ENCODE assay signal across 8 cellular contexts in the genomic region with DNA sequence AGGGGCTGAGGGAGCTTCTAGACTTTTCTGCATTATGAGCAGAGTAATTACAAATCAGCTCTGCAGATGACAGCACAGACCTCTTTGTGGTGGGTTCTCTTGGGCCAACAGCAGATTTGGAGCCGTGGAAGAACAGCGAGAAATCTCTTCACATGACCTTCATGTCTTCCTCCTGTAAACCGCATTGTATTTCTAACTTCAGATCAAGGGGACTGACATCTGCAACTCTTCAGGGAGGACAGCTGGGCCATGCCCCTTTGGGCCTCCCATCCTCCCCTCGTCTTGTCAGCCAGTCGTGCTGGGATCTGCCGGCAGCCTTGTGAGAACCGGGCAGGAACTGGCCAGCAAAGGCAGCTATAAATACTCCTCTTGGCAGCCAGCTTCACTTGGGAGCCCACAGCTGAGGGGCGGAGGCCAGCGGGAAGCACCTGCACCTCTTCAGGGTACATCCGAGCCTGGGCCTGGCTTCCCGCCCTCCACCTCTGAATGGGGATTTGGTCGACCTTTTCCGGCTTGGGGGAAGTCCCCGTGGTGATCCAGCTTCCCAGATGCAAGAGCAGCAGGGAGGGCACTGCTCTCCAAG. TPM values are rescaled to one million over a fixed set of nuclear protein-coding genes. Genes with fewer than 3 reads are reported as not detected.
DNase-seq lines count a peak whose midpoint lies in the region; ATAC-seq and TF ChIP-seq lines count a peak whose summit lies in the region.

No MANE protein-coding gene starts in this region.

- H3K27ac ChIP-seq in left lung = peak overlapping the region; percentile 47 to 73
- peak overlapping the region in 1 of 4 donors; percentile 39 for H3K27ac ChIP-seq in tibial nerve
- no peak overlapping the region for H3K27ac ChIP-seq in naive thymus-derived CD4-positive, alpha-beta T cell (ENCODE audit: low read depth, low read length)
- H3K27ac ChIP-seq in PC-9 = no peak overlapping the region

- H3K4me3 ChIP-seq in left lung (no peak overlapping the region), tibial nerve (no peak overlapping the region), PC-9 (no peak overlapping the region)
- no peak overlapping the region for H3K4me3 ChIP-seq in naive thymus-derived CD4-positive, alpha-beta T cell (ENCODE audit: low read length)

- peaks cover 8 to 15% (median 13%) of the 10 kb centered on the region in 5 donors for H3K27me3 Mint-ChIP-seq in naive thymus-derived CD4-positive, alpha-beta T cell

- no peaks in the 10 kb centered on the region for H3K27me3 ChIP-seq in left lung
- no peaks in the 10 kb centered on the region for H3K27me3 ChIP-seq in tibial nerve
- H3K27me3 ChIP-seq in naive thymus-derived CD4-positive, alpha-beta T cell (ENCODE audit: control insufficient read depth in 2 of 2, insufficient read depth in 2 of 2, low read length in 2 of 2) = no peaks in the 10 kb centered on the region
- no peaks in the 10 kb centered on the region for H3K27me3 ChIP-seq in PC-9 (ENCODE audit: insufficient read depth, low read depth)

- no peaks in the 10 kb centered on the region for H3K79me2 ChIP-seq in PC-9 (ENCODE audit: low read depth)

- TF ChIP-seq POLR2A in tibial nerve (IDR thresholded peaks at IDR 0.05) = no peak

- DNase-seq in amniotic epithelial cell (ENCODE audit: low read depth) = peak; percentile 2
- peak; percentile 74 to 83 for DNase-seq in left lung
- peak; percentile 12 to 20 for DNase-seq in tibial nerve (ENCODE audit: low spot score in 2 of 2)
- no peak for DNase-seq in naive thymus-derived CD4-positive, alpha-beta T cell
- no peak for DNase-seq in H4 (ENCODE audit: low spot score)
- no peak for DNase-seq in PC-9

- no peaks in the 10 kb centered on the region for H3K36me3 Mint-ChIP-seq in naive thymus-derived CD4-positive, alpha-beta T cell

- BruUV-seq in PC-9 (replicated peaks; lab: Mats Ljungman, UMichigan) = no TSS peak

- peak in 1 of 2 donors; percentile 59 for TF ChIP-seq EP300 in tibial nerve (IDR thresholded peaks at IDR 0.05)

- POLR2A ChIA-PET in naive thymus-derived CD4-positive, alpha-beta T cell (lab: Charles Lee) = no interaction called here
- POLR2A ChIA-PET in PC-9 (lab: Charles Lee; ENCODE audit: unreplicated experiment) = no interaction called here

- H3K9me3 Mint-ChIP-seq in naive thymus-derived CD4-positive, alpha-beta T cell = no peaks in the 10 kb centered on the region

- H3K36me3 ChIP-seq in left lung (no peaks in the 10 kb centered on the region), tibial nerve (no peaks in the 10 kb centered on the region), PC-9 (ENCODE audit: low read depth) (no peaks in the 10 kb centered on the region)
- H3K36me3 ChIP-seq in naive thymus-derived CD4-positive, alpha-beta T cell (ENCODE audit: control insufficient read depth in 2 of 3, insufficient read depth in 3 of 3, low read length in 3 of 3) = no peaks in the 10 kb centered on the region

- WGBS in tibial nerve, 2 donors = 40 to 46% methylated on average over 14 of the region's 14 CpGs

- H3K27ac Mint-ChIP-seq in naive thymus-derived CD4-positive, alpha-beta T cell = no peak overlapping the region

- intact Hi-C loops in left lung (cut with DNase I) = no loop called here
- intact Hi-C loops in naive thymus-derived CD4-positive, alpha-beta T cell (cut with micrococcal nuclease) = no loop called here
- intact Hi-C loops in PC-9 (cut with micrococcal nuclease; ENCODE audit: unreplicated experiment) = no loop called here

- CTCF ChIA-PET in naive thymus-derived CD4-positive, alpha-beta T cell (lab: Charles Lee) = interaction anchor here (1.2 kb wide), 1 partner anchor 335 kb away, joined by 4 read pairs; no protein-coding TSS in a partner anchor
- CTCF ChIA-PET in PC-9 (lab: Charles Lee) = interaction anchor here (0.6 kb wide), 1 partner anchor 77 kb away, joined by 5 read pairs; no protein-coding TSS in a partner anchor

- ATAC-seq in GM19452 (IDR thresholded peaks at IDR 0.05; ENCODE audit: unreplicated experiment) (peak; percentile 33), HG03457 (IDR thresholded peaks at IDR 0.05; ENCODE audit: unreplicated experiment) (peak; percentile 27), left lung (peak; percentile 73)
- no peak for ATAC-seq in naive thymus-derived CD4-positive, alpha-beta T cell

- peak overlapping the region in 1 of 10 donors; percentile 61 for H3K4me3 Mint-ChIP-seq in naive thymus-derived CD4-positive, alpha-beta T cell

- H3K9me2 ChIP-seq in PC-9 (ENCODE audit: insufficient read depth) = no peaks in the 10 kb centered on the region

- H2AFZ ChIP-seq in PC-9 = no peak overlapping the region

- H3K9me3 ChIP-seq in left lung (no peaks in the 10 kb centered on the region), tibial nerve (no peaks in the 10 kb centered on the region), PC-9 (ENCODE audit: insufficient read depth, low read depth) (no peaks in the 10 kb centered on the region; the same call in 1 of the 2 replicates)
- H3K9me3 ChIP-seq in naive thymus-derived CD4-positive, alpha-beta T cell (ENCODE audit: control insufficient read depth in 2 of 3, low read length in 3 of 3) = no peaks in the 10 kb centered on the region

- H3K4me1 ChIP-seq in left lung (peaks cover 10 to 27% of the 10 kb centered on the region in 2 donors), tibial nerve (peaks cover 0 to 27% (median 0%) of the 10 kb centered on the region in 4 donors), PC-9 (replicated peaks; ENCODE audit: insufficient read depth) (peaks cover 20% of the 10 kb centered on the region)
- H3K4me1 ChIP-seq in naive thymus-derived CD4-positive, alpha-beta T cell (ENCODE audit: control insufficient read depth in 2 of 2, insufficient read depth in 2 of 2, low read length in 2 of 2) = no peaks in the 10 kb centered on the region

- H3F3A ChIP-seq in PC-9 (ENCODE audit: insufficient read depth, low read depth) = peaks cover 11% of the 10 kb centered on the region

- H3K4me1 Mint-ChIP-seq in naive thymus-derived CD4-positive, alpha-beta T cell = peaks cover 6 to 16% (median 10%) of the 10 kb centered on the region in 7 donors

- no peaks in the 10 kb centered on the region for H4K20me1 ChIP-seq in PC-9 (ENCODE audit: insufficient read depth)

- no peak for TF ChIP-seq CTCF in left lung (IDR thresholded peaks at IDR 0.05)
- no peak for TF ChIP-seq CTCF in tibial nerve (IDR thresholded peaks at IDR 0.05)
- no peak for TF ChIP-seq CTCF in PC-9 (conservative IDR thresholded peaks at IDR 0.05)

- no peak overlapping the region for H3K4me2 ChIP-seq in PC-9

RNA-seq across cellular contexts. Expression of gene STEAP1B, which starts 54.8 kb away (rescaled TPM):
- total RNA-seq in left lung (1 to 10 TPM in 1 of 2 donors, under 1 TPM in 1; 0.85 to 1.3 TPM), tibial nerve (10 to 100 TPM in 2 of 4 donors, 1 to 10 TPM in 2; 4.2 to 20.5 (median 14.0) TPM), PC-9 (2021) (0.35 TPM in 2 replicates)
- total RNA-seq in naive thymus-derived CD4-positive, alpha-beta T cell = under 1 TPM in 3 of 5 experiments, not detected in 2; 0.15 to 0.61 (median 0.44) TPM
- not detected for polyA plus RNA-seq in naive thymus-derived CD4-positive, alpha-beta T cell
- total RNA-seq in H4 (2014; rRNA removed; shearing (Covaris generic)) = 1.0 and 1.1 TPM in 2 replicates

Comparison
In these comparisons a context has a peak if more than half of its experiments do, and no peak if none do; other contexts are left out.
1. DNase-seq: peak in amniotic epithelial cell (single experiment), left lung (2 of 2) and tibial nerve (2 of 2); none in naive thymus-derived CD4-positive, alpha-beta T cell (0 of 9), H4 (single experiment) and PC-9 (0 of 2).
2. H3K27ac ChIP-seq: peak in left lung (2 of 2); none in naive thymus-derived CD4-positive, alpha-beta T cell (single experiment) and PC-9 (single experiment).